1 cellular context compared by ENCODE assay signal in the genomic region with DNA sequence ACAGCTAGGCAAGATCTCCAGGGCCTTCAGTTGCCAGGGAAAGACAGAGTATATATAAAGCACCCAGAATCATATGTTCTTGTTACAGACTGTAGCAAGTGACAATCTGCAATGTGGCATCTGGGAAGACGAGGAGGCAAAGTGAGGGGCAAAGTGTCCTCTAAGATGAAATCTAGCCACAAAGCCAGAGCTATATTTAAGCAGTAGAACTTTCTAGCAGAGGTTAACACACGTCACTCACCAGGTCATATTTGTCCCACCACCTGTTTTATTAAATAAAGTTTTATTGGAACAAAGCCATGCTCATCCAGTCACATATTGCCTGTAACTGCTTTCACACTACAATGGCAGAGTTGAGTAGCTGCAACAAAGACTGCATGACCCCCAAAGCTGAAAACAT.
TF ChIP-seq lines count a peak whose summit lies in the region.

No MANE protein-coding gene starts in this region.

TF ChIP-seq in K562, 482 proteins besides CTCF, POLR2A, EP300 and RAD21:
- TF ChIP-seq, protein P1, sequence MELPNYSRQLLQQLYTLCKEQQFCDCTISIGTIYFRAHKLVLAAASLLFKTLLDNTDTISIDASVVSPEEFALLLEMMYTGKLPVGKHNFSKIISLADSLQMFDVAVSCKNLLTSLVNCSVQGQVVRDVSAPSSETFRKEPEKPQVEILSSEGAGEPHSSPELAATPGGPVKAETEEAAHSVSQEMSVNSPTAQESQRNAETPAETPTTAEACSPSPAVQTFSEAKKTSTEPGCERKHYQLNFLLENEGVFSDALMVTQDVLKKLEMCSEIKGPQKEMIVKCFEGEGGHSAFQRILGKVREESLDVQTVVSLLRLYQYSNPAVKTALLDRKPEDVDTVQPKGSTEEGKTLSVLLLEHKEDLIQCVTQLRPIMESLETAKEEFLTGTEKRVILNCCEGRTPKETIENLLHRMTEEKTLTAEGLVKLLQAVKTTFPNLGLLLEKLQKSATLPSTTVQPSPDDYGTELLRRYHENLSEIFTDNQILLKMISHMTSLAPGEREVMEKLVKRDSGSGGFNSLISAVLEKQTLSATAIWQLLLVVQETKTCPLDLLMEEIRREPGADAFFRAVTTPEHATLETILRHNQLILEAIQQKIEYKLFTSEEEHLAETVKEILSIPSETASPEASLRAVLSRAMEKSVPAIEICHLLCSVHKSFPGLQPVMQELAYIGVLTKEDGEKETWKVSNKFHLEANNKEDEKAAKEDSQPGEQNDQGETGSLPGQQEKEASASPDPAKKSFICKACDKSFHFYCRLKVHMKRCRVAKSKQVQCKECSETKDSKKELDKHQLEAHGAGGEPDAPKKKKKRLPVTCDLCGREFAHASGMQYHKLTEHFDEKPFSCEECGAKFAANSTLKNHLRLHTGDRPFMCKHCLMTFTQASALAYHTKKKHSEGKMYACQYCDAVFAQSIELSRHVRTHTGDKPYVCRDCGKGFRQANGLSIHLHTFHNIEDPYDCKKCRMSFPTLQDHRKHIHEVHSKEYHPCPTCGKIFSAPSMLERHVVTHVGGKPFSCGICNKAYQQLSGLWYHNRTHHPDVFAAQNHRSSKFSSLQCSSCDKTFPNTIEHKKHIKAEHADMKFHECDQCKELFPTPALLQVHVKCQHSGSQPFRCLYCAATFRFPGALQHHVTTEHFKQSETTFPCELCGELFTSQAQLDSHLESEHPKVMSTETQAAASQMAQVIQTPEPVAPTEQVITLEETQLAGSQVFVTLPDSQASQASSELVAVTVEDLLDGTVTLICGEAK (IDR thresholded peaks at IDR 0.05), result 0 out of 2 replicates have a peak, but pooled peaks have one; percentile 42
- TF ChIP-seq, protein P1 (CRISPR knock-in tag; IDR thresholded peaks at IDR 0.05), result no peak
- TF ChIP-seq CBX1 (IDR thresholded peaks at IDR 0.05; ENCODE audit: low read depth) (no peak), ETV1 (tag; conservative IDR thresholded peaks at IDR 0.05; ENCODE audit: low read depth) (no peak), KAT7 (CRISPR knock-in tag; IDR thresholded peaks at IDR 0.05; ENCODE audit: borderline replicate concordance) (no peak)
